Comparison of ENCODE assay signal across 12 cellular contexts in genomic region chr10:59678884-59679301, GRCh38. TPM values are rescaled to one million over a fixed set of nuclear protein-coding genes. Genes with fewer than 3 reads are reported as not detected.
A peak's percentile ranks its signal among the peaks of the same experiment; 100 is the strongest.
DNase-seq lines count a peak whose midpoint lies in the region; ATAC-seq, FAIRE-seq and TF ChIP-seq lines count a peak whose summit lies in the region.
"Had no signal": no experiment of that assay in that cellular context is flagged by ENCODE, and none has a peak within 500 bp of the region (broad histone marks: within the 10 kb centered on the region; RNA-seq: fewer than 3 reads in every experiment).

No MANE protein-coding gene starts in this region.

- WGBS in endodermal cell (ENCODE audit: insufficient coverage in 1 of 2, insufficient read length in 1 of 2), 2 experiments = 72 to 79% methylated on average over 4 of the region's 4 CpGs

- H3K27ac Mint-ChIP-seq in endodermal cell = peak overlapping the region; percentile 6
- H3K27ac Mint-ChIP-seq in CD4-positive, alpha-beta T cell = no peak overlapping the region
- H3K27ac Mint-ChIP-seq: IgD-negative memory B cell had no signal

- no peak for TF ChIP-seq CTCF in endodermal cell (conservative IDR thresholded peaks at IDR 0.05)
- no peak for TF ChIP-seq CTCF in CD4-positive, alpha-beta T cell (IDR thresholded peaks at IDR 0.05)

- intact Hi-C loops in CD4-positive, alpha-beta T cell (cut with DNase I, micrococcal nuclease) = no loop called here

- no peak overlapping the region for H3K4me3 Mint-ChIP-seq in endodermal cell
- H3K4me3 Mint-ChIP-seq in CD4-positive, alpha-beta T cell = no peak overlapping the region
- H3K4me3 Mint-ChIP-seq: brain, IgD-negative memory B cell had no signal

- H3K27ac ChIP-seq in endodermal cell (ENCODE audit: low read depth, low read length) = no peak overlapping the region
- no peak overlapping the region for H3K27ac ChIP-seq in CD4-positive, alpha-beta T cell (ENCODE audit: low read depth, low read length)
- H3K27ac ChIP-seq: C4-2B, left ventricle myocardium inferior had no signal

- H3K27me3 ChIP-seq in endodermal cell (ENCODE audit: control insufficient read depth, insufficient read depth, low read length, poor library complexity, severe bottlenecking) = no peaks in the 10 kb centered on the region
- no peaks in the 10 kb centered on the region for H3K27me3 ChIP-seq in CD4-positive, alpha-beta T cell (ENCODE audit: control insufficient read depth, insufficient read depth, low read length)

- CTCF ChIA-PET in CD4-positive, alpha-beta T cell (lab: Charles Lee) = no interaction called here
- CTCF ChIA-PET in HEK293T (lab: Yijun Ruan, JAX) = no interaction called here

- H3K36me3 ChIP-seq in endodermal cell (ENCODE audit: control insufficient read depth, insufficient read depth, low read length) = peaks cover 4% of the 10 kb centered on the region
- H3K36me3 ChIP-seq: left ventricle myocardium inferior had no signal

- peaks cover 2% of the 10 kb centered on the region for H3K36me3 Mint-ChIP-seq in endodermal cell (ENCODE audit: low read depth)
- H3K36me3 Mint-ChIP-seq in CD4-positive, alpha-beta T cell (ENCODE audit: low read depth) = no peaks in the 10 kb centered on the region
- H3K36me3 Mint-ChIP-seq: IgD-negative memory B cell had no signal

- no peak for FAIRE-seq in RCC 7860 (lab: Jason Lieb, UNC)

- no peaks in the 10 kb centered on the region for H3K9me3 ChIP-seq in endodermal cell (ENCODE audit: control insufficient read depth, low read length)
- H3K9me3 ChIP-seq in CD4-positive, alpha-beta T cell (ENCODE audit: control insufficient read depth, low read length) = no peaks in the 10 kb centered on the region
- H3K9me3 ChIP-seq: left ventricle myocardium inferior had no signal

- H3K4me1 ChIP-seq in endodermal cell (ENCODE audit: control insufficient read depth, insufficient read depth, low read length) = peaks cover 14% of the 10 kb centered on the region
- H3K4me1 ChIP-seq: left ventricle myocardium inferior had no signal

- no peaks in the 10 kb centered on the region for H3K9me3 Mint-ChIP-seq in endodermal cell
- no peaks in the 10 kb centered on the region for H3K9me3 Mint-ChIP-seq in CD4-positive, alpha-beta T cell
- H3K9me3 Mint-ChIP-seq: brain, IgD-negative memory B cell had no signal

- H3K4me1 Mint-ChIP-seq in endodermal cell = peaks cover 19% of the 10 kb centered on the region
- H3K4me1 Mint-ChIP-seq in CD4-positive, alpha-beta T cell (ENCODE audit: low read depth) = no peaks in the 10 kb centered on the region

- no peak overlapping the region for H3K9ac ChIP-seq in endodermal cell (ENCODE audit: extremely low read depth, low read length, poor library complexity, severe bottlenecking)

- POLR2A ChIA-PET in CD4-positive, alpha-beta T cell (lab: Charles Lee) = no interaction called here
- POLR2A ChIA-PET in HEK293T (lab: Yijun Ruan, JAX) = no interaction called here

- DNase-seq in AG20443 (ENCODE audit: low spot score) (peak; percentile 30), endodermal cell (no peak), RCC 7860 (ENCODE audit: low spot score) (no peak), OCI-M2 (lab: John Stamatoyannopoulos, UW; ENCODE audit: unreplicated experiment) (no peak), HEK293T (ENCODE audit: extremely low spot score) (no peak)
- no peak for DNase-seq in CD4-positive, alpha-beta T cell
- DNase-seq: left ventricle myocardium inferior had no signal

- no peaks in the 10 kb centered on the region for H3K27me3 Mint-ChIP-seq in endodermal cell (ENCODE audit: insufficient read depth)
- H3K27me3 Mint-ChIP-seq in CD4-positive, alpha-beta T cell = no peaks in the 10 kb centered on the region
- H3K27me3 Mint-ChIP-seq: brain, IgD-negative memory B cell had no signal

- peak overlapping the region; percentile 34 for H3K4me3 ChIP-seq in endodermal cell (ENCODE audit: low read length)
- H3K4me3 ChIP-seq: left ventricle myocardium inferior had no signal

- ATAC-seq in GM21360 (IDR thresholded peaks at IDR 0.05; ENCODE audit: unreplicated experiment) (peak; percentile 76), HG03378 (IDR thresholded peaks at IDR 0.05; ENCODE audit: unreplicated experiment) (peak; percentile 87)
- ATAC-seq in CD4-positive, alpha-beta T cell (ENCODE audit: poor library complexity) = no peak

TF ChIP-seq in HEK293T, 16 proteins besides CTCF, POLR2A, EP300 and RAD21:
- TF ChIP-seq SUZ12 (IDR thresholded peaks at IDR 0.05) (no peak), HDGF (IDR thresholded peaks at IDR 0.05; ENCODE audit: borderline replicate concordance) (no peak), SP1 (IDR thresholded peaks at IDR 0.05) (no peak), ZNF384 (IDR thresholded peaks at IDR 0.05) (no peak), LEF1 (IDR thresholded peaks at IDR 0.05; ENCODE audit: borderline replicate concordance) (no peak)

RNA-seq across cellular contexts. Expression of gene SLC16A9, which starts 30.8 kb away (rescaled TPM):
- total RNA-seq in endodermal cell = 10 to 100 TPM in 1 of 2 donors, 1 to 10 TPM in 1; 4.9 to 19.3 TPM
- 17.8 TPM for polyA plus RNA-seq in endodermal cell (2013, experiment 1 of 2)
- polyA plus RNA-seq in endodermal cell (2013, experiment 2 of 2) = 14.8 TPM
- total RNA-seq in CD4-positive, alpha-beta T cell = not detected
- polyA plus RNA-seq: IgD-negative memory B cell had no signal

Comparison
In these comparisons a context has a peak if more than half of its experiments do, and no peak if none do; other contexts are left out.
1. RNA of gene SLC16A9, which starts 30.8 kb away (total RNA-seq): 4.9 to 19.3 TPM in endodermal cell; not detected in CD4-positive, alpha-beta T cell; every median in the first group is over 4 times any median in the second.